In the genomic region with DNA sequence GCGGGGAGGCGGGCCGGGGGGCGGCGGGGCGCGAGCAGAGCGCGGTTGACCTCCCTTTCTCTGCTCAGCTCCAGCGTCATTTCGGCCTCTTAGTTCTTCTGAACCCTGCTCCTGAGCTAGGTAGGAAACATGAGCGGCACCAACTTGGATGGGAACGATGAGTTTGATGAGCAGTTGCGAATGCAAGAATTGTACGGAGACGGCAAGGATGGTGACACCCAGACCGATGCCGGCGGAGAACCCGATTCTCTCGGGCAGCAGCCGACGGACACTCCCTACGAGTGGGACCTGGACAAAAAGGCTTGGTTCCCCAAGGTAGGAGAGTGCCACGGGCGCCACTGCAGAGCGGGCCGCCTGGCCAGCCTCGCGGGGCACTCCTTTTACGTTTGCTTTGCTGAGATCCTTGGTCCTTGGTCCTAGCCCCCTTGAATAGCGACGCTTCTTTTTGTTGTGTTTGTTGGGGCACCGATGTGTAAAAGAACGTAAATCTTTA, we compare ENCODE assay signal across 8 cellular contexts. TPM values are rescaled to one million over a fixed set of nuclear protein-coding genes. Genes with fewer than 3 reads are reported as not detected.
A peak's percentile ranks its signal among the peaks of the same experiment; 100 is the strongest.
DNase-seq lines count a peak whose midpoint lies in the region; ATAC-seq, FAIRE-seq and TF ChIP-seq lines count a peak whose summit lies in the region.

A gene with protein sequence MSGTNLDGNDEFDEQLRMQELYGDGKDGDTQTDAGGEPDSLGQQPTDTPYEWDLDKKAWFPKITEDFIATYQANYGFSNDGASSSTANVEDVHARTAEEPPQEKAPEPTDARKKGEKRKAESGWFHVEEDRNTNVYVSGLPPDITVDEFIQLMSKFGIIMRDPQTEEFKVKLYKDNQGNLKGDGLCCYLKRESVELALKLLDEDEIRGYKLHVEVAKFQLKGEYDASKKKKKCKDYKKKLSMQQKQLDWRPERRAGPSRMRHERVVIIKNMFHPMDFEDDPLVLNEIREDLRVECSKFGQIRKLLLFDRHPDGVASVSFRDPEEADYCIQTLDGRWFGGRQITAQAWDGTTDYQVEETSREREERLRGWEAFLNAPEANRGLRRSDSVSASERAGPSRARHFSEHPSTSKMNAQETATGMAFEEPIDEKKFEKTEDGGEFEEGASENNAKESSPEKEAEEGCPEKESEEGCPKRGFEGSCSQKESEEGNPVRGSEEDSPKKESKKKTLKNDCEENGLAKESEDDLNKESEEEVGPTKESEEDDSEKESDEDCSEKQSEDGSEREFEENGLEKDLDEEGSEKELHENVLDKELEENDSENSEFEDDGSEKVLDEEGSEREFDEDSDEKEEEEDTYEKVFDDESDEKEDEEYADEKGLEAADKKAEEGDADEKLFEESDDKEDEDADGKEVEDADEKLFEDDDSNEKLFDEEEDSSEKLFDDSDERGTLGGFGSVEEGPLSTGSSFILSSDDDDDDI (plus strand): TSS at position 37 of the 493 bp plus-strand sequence. CDS start 93 bp downstream, at position 130.

- peak; percentile 43 for ATAC-seq in GM21528 (IDR thresholded peaks at IDR 0.05; ENCODE audit: low FRiP score, unreplicated experiment)
- ATAC-seq in HepG2: peak; percentile 57

- WGBS in HepG2 (ENCODE audit: low lambda C conversion rate): 4% methylated on average over 4 of the region's 35 CpGs
- WGBS in suprapubic skin: 38% methylated on average over 25 of the region's 35 CpGs

- POLR2A ChIA-PET in HepG2 (lab: Yijun Ruan, JAX): interaction anchor here (1.0 kb wide), 1 partner anchor 383 kb away, joined by 3 read pairs; the partner anchor contains the start of gene RBMX

- TF ChIP-seq POLR2A in HepG2 (IDR thresholded peaks at IDR 0.05; ENCODE audit: insufficient read depth in 1 of 2, low read depth in 2 of 2, low read length in 2 of 2) (0 out of 4 replicates have a peak, but pooled peaks of 1 of the 2 experiments have one; percentile 13), suprapubic skin (IDR thresholded peaks at IDR 0.05) (no peak)

- TF ChIP-seq RAD21 in HepG2 (CRISPR knock-in tag; IDR thresholded peaks at IDR 0.05): no peak

- H3K79me2 ChIP-seq in HepG2 (ENCODE audit: insufficient read depth, low read length): peaks cover 10% of the 10 kb centered on the region

- H2AFZ ChIP-seq in HepG2 (ENCODE audit: low read length): peak within 1 kb of the TSS; percentile 83

- intact Hi-C loops in HepG2 (cut with micrococcal nuclease; ENCODE audit: unreplicated experiment): no loop called here

- H3K9me3 ChIP-seq in HepG2 (ENCODE audit: low read length) (no peaks in the 10 kb centered on the region), suprapubic skin (no peaks in the 10 kb centered on the region)

- TF ChIP-seq CTCF in cardiac fibroblast (IDR thresholded peaks at IDR 0.05; ENCODE audit: low read depth, low read length) (no peak), HepG2 (CRISPR knock-in tag; IDR thresholded peaks at IDR 0.05) (no peak), suprapubic skin (IDR thresholded peaks at IDR 0.05) (no peak)

- TF ChIP-seq EP300 in HepG2 (IDR thresholded peaks at IDR 0.05; ENCODE audit: low read depth in 2 of 2, low read length in 2 of 2) (no peak), HepG2 (CRISPR knock-in tag; IDR thresholded peaks at IDR 0.05; ENCODE audit: borderline replicate concordance) (no peak), suprapubic skin (IDR thresholded peaks at IDR 0.05) (no peak)

- DNase-seq in DMS79 (lab: John Stamatoyannopoulos, UW): peak; percentile 39
- DNase-seq in M059J (ENCODE audit: low read depth): no peak
- no peak for DNase-seq in cardiac fibroblast (ENCODE audit: low read depth in 2 of 2)
- DNase-seq in HepG2 (ENCODE audit: low spot score): no peak
- DNase-seq in suprapubic skin (ENCODE audit: low spot score in 2 of 2): peak in 1 of 2 donors; percentile 70
- DNase-seq in AG08396 (ENCODE audit: low spot score): no peak
- DNase-seq in activated CD4-positive, alpha-beta T cell treated with anti-CD3 and anti-CD28 coated beads for 48 hours: no peak

- H3K4me1 ChIP-seq in HepG2 (ENCODE audit: insufficient read depth, low read length) (peaks cover 11% of the 10 kb centered on the region), suprapubic skin (peaks cover 9% of the 10 kb centered on the region)

- H3K27me3 ChIP-seq in HepG2 (ENCODE audit: control insufficient read depth in 1 of 2, insufficient read depth in 2 of 2, low read length in 2 of 2): no peaks in the 10 kb centered on the region; a peak in 1 of 5 replicates
- H3K27me3 ChIP-seq in suprapubic skin: no peaks in the 10 kb centered on the region

- H3K4me3 ChIP-seq in cardiac fibroblast (replicated peaks in 1 of 2; ENCODE audit: low read depth in 2 of 2, low read length in 2 of 2): peak within 1 kb of the TSS; percentile 70 to 73
- H3K4me3 ChIP-seq in HepG2 (replicated peaks in 1 of 3; ENCODE audit: insufficient read depth in 1 of 3, low read depth in 2 of 3, low read length in 3 of 3): peak within 1 kb of the TSS; percentile 76 to 90 (median 79)
- peak within 1 kb of the TSS; percentile 66 for H3K4me3 ChIP-seq in suprapubic skin

- no TSS peak for BruUV-seq in HepG2 (replicated peaks; lab: Mats Ljungman, UMichigan)

- peak within 1 kb of the TSS; percentile 85 for H3K27ac ChIP-seq in HepG2 (ENCODE audit: extremely low read length, insufficient read depth, low read length)
- H3K27ac ChIP-seq in suprapubic skin: peak within 1 kb of the TSS; percentile 98

- no peak for FAIRE-seq in HepG2 (lab: Jason Lieb, UNC)

- H4K20me1 ChIP-seq in HepG2 (ENCODE audit: insufficient read depth, low read length): no peaks in the 10 kb centered on the region

- H3K9ac ChIP-seq in HepG2 (ENCODE audit: insufficient read depth, low read depth, low read length): peak within 1 kb of the TSS; percentile 71

- in situ Hi-C loops in HepG2 (cut with HindIII; ENCODE audit: extremely low pct_ligation_motif_present, low pct_unique_long_range_greater_than_20kb): no loop called here

- peaks cover 0 to 9% of the 10 kb centered on the region in 2 experiments; a peak in 2 of 5 replicates for H3K36me3 ChIP-seq in HepG2 (replicated peaks in 1 of 2; ENCODE audit: control insufficient read depth in 1 of 2, insufficient read depth in 2 of 2, low read length in 2 of 2)
- H3K36me3 ChIP-seq in suprapubic skin: peaks cover 5% of the 10 kb centered on the region

- peak within 1 kb of the TSS; percentile 83 for H3K4me2 ChIP-seq in HepG2 (ENCODE audit: low read depth, low read length)

- CTCF ChIA-PET in HepG2 (lab: Yijun Ruan, JAX; ENCODE audit: low intra/inter-chr PET ratio, low total read pairs): no interaction called here

TF ChIP-seq in HepG2, 621 proteins besides CTCF, POLR2A, EP300 and RAD21 (continues in another document):
- TF ChIP-seq KDM5B (CRISPR knock-in tag; IDR thresholded peaks at IDR 0.05; ENCODE audit: borderline replicate concordance): no peak
- TF ChIP-seq U2AF2 (IDR thresholded peaks at IDR 0.05; ENCODE audit: low read depth, low read length): no peak
- TF ChIP-seq UBTF (CRISPR knock-in tag; IDR thresholded peaks at IDR 0.05): peak; percentile 66; the same call in 1 of the 2 replicates
- TF ChIP-seq, protein P1, sequence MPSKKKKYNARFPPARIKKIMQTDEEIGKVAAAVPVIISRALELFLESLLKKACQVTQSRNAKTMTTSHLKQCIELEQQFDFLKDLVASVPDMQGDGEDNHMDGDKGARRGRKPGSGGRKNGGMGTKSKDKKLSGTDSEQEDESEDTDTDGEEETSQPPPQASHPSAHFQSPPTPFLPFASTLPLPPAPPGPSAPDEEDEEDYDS (CRISPR knock-in tag; IDR thresholded peaks at IDR 0.05): no peak
- TF ChIP-seq KDM2A (CRISPR knock-in tag; IDR thresholded peaks at IDR 0.05; ENCODE audit: borderline replicate concordance, low read depth): no peak

RNA-seq across cellular contexts. Expression of the gene that starts here (rescaled TPM):
- total RNA-seq in M059J (2014; rRNA removed; shearing (Covaris generic)): 112 and 120 TPM in 2 replicates
- total RNA-seq in HepG2 (2016; rRNA removed; fragmentation: Illumina TruSeq; extraction: Trizol) (40.5 and 59.4 TPM in 2 replicates), suprapubic skin (10 to 100 TPM; 32.6 to 49.1 (median 46.7) TPM)
- total RNA-seq in HepG2 (2016; cell fraction: cytosol; rRNA removed; fragmentation: Illumina TruSeq; extraction: Trizol; ENCODE audit: low read depth): 3.5 and 4.7 TPM in 2 replicates
- total RNA-seq in HepG2 (2016; cell fraction: insoluble cytoplasmic fraction; rRNA removed; fragmentation: Illumina TruSeq; extraction: Trizol): 40.9 and 56.9 TPM in 2 replicates
- total RNA-seq in HepG2 (2016; cell fraction: membrane; rRNA removed; fragmentation: Illumina TruSeq; extraction: Trizol): 15.3 and 16.1 TPM in 2 replicates
- total RNA-seq in HepG2 (2016; cell fraction: nucleus; rRNA removed; fragmentation: Illumina TruSeq; extraction: Trizol): 18.7 and 21.0 TPM in 2 replicates
- 0.57 and 0.61 TPM in 2 replicates for polyA plus RNA-seq in HepG2 (2011; rRNA removed)
- polyA plus RNA-seq in HepG2 (2011; cell fraction: cytosol; rRNA removed): 0.30 and 0.37 TPM in 2 replicates
- polyA plus RNA-seq in HepG2 (2011; cell fraction: nucleus; rRNA removed): 0.55 and 0.84 TPM in 2 replicates
- polyA plus RNA-seq in HepG2 (2012): 17.6 and 22.0 TPM in 2 replicates
- polyA plus RNA-seq in HepG2 (2016; cell fraction: cytosol; fragmentation: Illumina TruSeq; extraction: Trizol; ENCODE audit: low read depth): 2.6 and 3.0 TPM in 2 replicates
- 63.6 and 65.2 TPM in 2 replicates for polyA plus RNA-seq in HepG2 (2016; cell fraction: insoluble cytoplasmic fraction; fragmentation: Illumina TruSeq; extraction: Trizol; ENCODE audit: low read depth)
- polyA plus RNA-seq in HepG2 (2016; cell fraction: membrane; fragmentation: Illumina TruSeq; extraction: Trizol; ENCODE audit: low read depth): 7.1 and 7.9 TPM in 2 replicates
- 30.2 and 32.4 TPM in 2 replicates for polyA plus RNA-seq in HepG2 (2016; cell fraction: nucleus; fragmentation: Illumina TruSeq; extraction: Trizol; ENCODE audit: insufficient read depth, low read depth)
- polyA minus RNA-seq in HepG2 (2011; rRNA and poly(A)+ RNA removed; ENCODE audit: low replicate concordance): 0.46 and 1.2 TPM in 2 replicates
- polyA minus RNA-seq in HepG2 (2011; cell fraction: cytosol; rRNA and poly(A)+ RNA removed): 0.88 and 1.1 TPM in 2 replicates
- polyA minus RNA-seq in HepG2 (2011; cell fraction: nucleus; rRNA and poly(A)+ RNA removed): 1.6 and 1.7 TPM in 2 replicates
